ENCODE assay signal across 9 cellular contexts in the genomic region with DNA sequence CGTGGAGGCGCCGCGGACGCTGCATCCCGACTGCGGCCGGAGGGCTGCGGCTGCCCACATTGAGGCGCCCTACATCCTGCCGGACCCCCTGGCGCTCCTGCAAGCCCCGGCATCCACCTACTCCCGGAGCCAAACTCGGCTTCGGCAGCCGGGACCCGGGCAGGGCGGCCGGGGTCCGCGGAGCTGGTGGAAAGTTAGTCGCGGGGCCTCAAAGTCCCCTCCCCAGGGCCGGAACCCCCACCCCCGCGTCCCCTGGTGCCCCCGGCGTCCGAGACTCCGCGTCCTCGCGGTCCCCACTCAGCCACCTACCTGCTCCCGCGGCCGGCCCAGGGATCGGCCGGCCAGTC. TPM values are rescaled to one million over a fixed set of nuclear protein-coding genes. Genes with fewer than 3 reads are reported as not detected.
DNase-seq lines count a peak whose midpoint lies in the region; ATAC-seq, FAIRE-seq and TF ChIP-seq lines count a peak whose summit lies in the region.
"Had no signal": no experiment of that assay in that cellular context is flagged by ENCODE, and none has a peak within 500 bp of the region (broad histone marks: within the 10 kb centered on the region; RNA-seq: fewer than 3 reads in every experiment).

No MANE protein-coding gene starts in this region.

- H3K27me3 ChIP-seq in HL-60 (ENCODE audit: insufficient read depth, poor library complexity, severe bottlenecking): peaks cover 72% of the 10 kb centered on the region
- peaks cover 63 to 70% of the 10 kb centered on the region in 2 donors for H3K27me3 ChIP-seq in muscle layer of colon (ENCODE audit: control insufficient read depth in 1 of 2, insufficient read depth in 2 of 2, low read length in 2 of 2)

- DNase-seq in A549 (ENCODE audit: low read depth in 1 of 2, low spot score in 1 of 2) (no peak), HL-60 (ENCODE audit: low read depth in 1 of 2, low spot score in 1 of 2) (no peak), coronary artery (ENCODE audit: low spot score) (no peak), LoVo (ENCODE audit: low spot score) (no peak), GM12892 (ENCODE audit: insufficient read length) (no peak), CD14-positive monocyte (ENCODE audit: low spot score) (no peak), nephron progenitor cell (no peak)
- DNase-seq: SIG-M5 had no signal

- peak; percentile 49 to 60; a peak in 5 of 6 replicates for ATAC-seq in A549

- WGBS in A549 (ENCODE audit: missing lambda C conversion rate): no CpG with 5 or more reads among the region's 39 CpGs

- no peak overlapping the region for H3K9ac ChIP-seq in muscle layer of colon (ENCODE audit: low read length)

- no peak for FAIRE-seq in A549 (lab: Jason Lieb, UNC)
- no peak for FAIRE-seq in GM12892 (lab: Jason Lieb, UNC)

- peaks cover 6 to 7% of the 10 kb centered on the region in 2 donors for H3K36me3 Mint-ChIP-seq in CD14-positive monocyte
- no peaks in the 10 kb centered on the region for H3K36me3 Mint-ChIP-seq in nephron progenitor cell (ENCODE audit: low read depth)

- H3K27ac ChIP-seq in A549 (peak overlapping the region; percentile 35 to 77; a peak in 4 of 6 replicates), HL-60 (replicated peaks) (no peak overlapping the region), coronary artery (no peak overlapping the region), muscle layer of colon (ENCODE audit: low read depth, low read length) (no peak overlapping the region)

- TF ChIP-seq CTCF in A549 (IDR thresholded peaks at IDR 0.05) (no peak), HL-60 (IDR thresholded peaks at IDR 0.05; ENCODE audit: insufficient read depth, low read length) (no peak), coronary artery (IDR thresholded peaks at IDR 0.05) (no peak), CD14-positive monocyte (IDR thresholded peaks at IDR 0.05) (no peak), nephron progenitor cell (IDR thresholded peaks at IDR 0.05) (no peak)

- H3K4me3 ChIP-seq in A549 (peak overlapping the region; percentile 55), HL-60 (replicated peaks; ENCODE audit: insufficient read depth, low read length) (peak overlapping the region; percentile 28), coronary artery (peak overlapping the region; percentile 79), muscle layer of colon (ENCODE audit: low read depth in 1 of 2, low read length in 2 of 2) (peak overlapping the region; percentile 65 to 83)

- H3K27ac Mint-ChIP-seq in CD14-positive monocyte (no peak overlapping the region), nephron progenitor cell (no peak overlapping the region)

- peaks cover 0 to 22% (median 12%) of the 10 kb centered on the region in 7 donors for H3K9me3 Mint-ChIP-seq in CD14-positive monocyte
- H3K9me3 Mint-ChIP-seq in nephron progenitor cell: no peaks in the 10 kb centered on the region

- H3K4me3 Mint-ChIP-seq in CD14-positive monocyte (peak overlapping the region in 1 of 2 donors; percentile 11), nephron progenitor cell (no peak overlapping the region)

- no peaks in the 10 kb centered on the region for H3K4me1 ChIP-seq in A549
- peaks cover 8% of the 10 kb centered on the region for H3K4me1 ChIP-seq in muscle layer of colon (ENCODE audit: insufficient read depth, low read length)

- H3K9me3 ChIP-seq in A549: no peaks in the 10 kb centered on the region
- no peaks in the 10 kb centered on the region for H3K9me3 ChIP-seq in muscle layer of colon (ENCODE audit: low read length)

- H3K27me3 Mint-ChIP-seq in CD14-positive monocyte (ENCODE audit: low read depth in 3 of 3) (peaks cover 79 to 95% (median 82%) of the 10 kb centered on the region in 3 donors), nephron progenitor cell (ENCODE audit: low read depth, poor library complexity) (peaks cover 95% of the 10 kb centered on the region)

- no peak for TF ChIP-seq RAD21 in A549 (conservative IDR thresholded peaks at IDR 0.05 in 1 of 2, IDR thresholded peaks at IDR 0.05 in 1 of 2)

- POLR2A ChIA-PET in A549 (lab: Yijun Ruan, JAX): no interaction called here

- H3K4me1 Mint-ChIP-seq in CD14-positive monocyte (peaks cover 27% of the 10 kb centered on the region), nephron progenitor cell (peaks cover 19% of the 10 kb centered on the region)

- no peak for TF ChIP-seq EP300 in A549 (IDR thresholded peaks at IDR 0.05)

- H3K4me2 ChIP-seq in A549: peak overlapping the region; percentile 86

- CTCF ChIA-PET in A549 (lab: Yijun Ruan, JAX): interaction anchor here (0.9 to 4.8 kb wide), 5 partner anchors 9 to 34 kb away, joined by 3 to 29 read pairs (median 3); no protein-coding TSS in a partner anchor

- intact Hi-C loops in CD14-positive monocyte (cut with micrococcal nuclease): no loop called here

- H3K36me3 ChIP-seq in muscle layer of colon (ENCODE audit: insufficient read depth, low read length): no peaks in the 10 kb centered on the region

- no peak for TF ChIP-seq POLR2A in A549 (IDR thresholded peaks at IDR 0.05; ENCODE audit: low read length)
- TF ChIP-seq POLR2A in GM12892 (IDR thresholded peaks at IDR 0.05; ENCODE audit: low read depth, low read length): no peak

TF ChIP-seq in A549, 52 proteins besides CTCF, POLR2A, EP300 and RAD21:
- TF ChIP-seq KDM5A (IDR thresholded peaks at IDR 0.05) (no peak), TFCP2L1 (CRISPR knock-in tag; IDR thresholded peaks at IDR 0.05) (no peak), RCOR1 (IDR thresholded peaks at IDR 0.05; ENCODE audit: low read depth, low read length) (no peak), ZSCAN20 (CRISPR knock-in tag; IDR thresholded peaks at IDR 0.05) (no peak)
TF ChIP-seq in A549: peak in this region for 0.

RNA-seq across cellular contexts. Expression of a gene that starts 0.3 kb away (rescaled TPM):
- polyA plus RNA-seq in A549 (2011; rRNA removed): 0.25 and 0.33 TPM in 2 replicates
- polyA plus RNA-seq in A549 (2012; cell fraction: cytosol; rRNA removed): 0.24 and 0.51 TPM in 2 replicates
- 0.72 and 0.78 TPM in 2 replicates for polyA plus RNA-seq in A549 (2012; cell fraction: nucleus; rRNA removed)
- 0.31 to 0.49 TPM (median 0.37 TPM) in 3 replicates for polyA plus RNA-seq in A549 (2017; fragmentation: RNase III; extraction: RNeasy Plus Mini Kit Qiagen cat#74134 plus additional on column Dnase treatment)
- polyA minus RNA-seq in A549 (2011; rRNA and poly(A)+ RNA removed): 0.44 and 0.74 TPM in 2 replicates
- 1.8 TPM for polyA plus RNA-seq in GM12892 (2012; ENCODE audit: missing spikeins)
- not detected for polyA plus RNA-seq in CD14-positive monocyte

RNA-seq across cellular contexts. Expression of a gene that starts 40.1 kb away (rescaled TPM):
- 64.3 and 74.9 TPM in 2 replicates for polyA plus RNA-seq in A549 (2011; rRNA removed)
- 20.0 and 22.0 TPM in 2 replicates for polyA plus RNA-seq in A549 (2012; cell fraction: cytosol; rRNA removed)
- polyA plus RNA-seq in A549 (2012; cell fraction: nucleus; rRNA removed): 13.1 and 24.2 TPM in 2 replicates
- 43.6 to 47.9 TPM (median 44.6 TPM) in 3 replicates for polyA plus RNA-seq in A549 (2017; fragmentation: RNase III; extraction: RNeasy Plus Mini Kit Qiagen cat#74134 plus additional on column Dnase treatment)
- polyA minus RNA-seq in A549 (2011; rRNA and poly(A)+ RNA removed): 57.4 and 61.2 TPM in 2 replicates
- polyA plus RNA-seq in GM12892 (2012; ENCODE audit: missing spikeins): 11.3 TPM
- 10 to 100 TPM; 13.2 to 17.0 TPM for polyA plus RNA-seq in CD14-positive monocyte

Comparison
In these comparisons a context has a peak if more than half of its experiments do, and no peak if none do; other contexts are left out.
1. H3K27ac ChIP-seq: peak in A549 (2 of 2); none in HL-60 (single experiment), coronary artery (0 of 2) and muscle layer of colon (single experiment).
2. H3K4me3 ChIP-seq: peak in every context shown above with its lines; median percentile 79 in coronary artery; 74 in muscle layer of colon; 55 in A549; 28 in HL-60.